Comparison of ENCODE assay signal across 24 cellular contexts in genomic region chr1:115907092-115907491, GRCh38.
"Had no signal": no experiment of that assay in that cellular context is flagged by ENCODE, and none has a peak within 500 bp of the region (broad histone marks: within the 10 kb centered on the region; RNA-seq: fewer than 3 reads in every experiment).

No MANE protein-coding gene starts in this region.

- H3K36me3 ChIP-seq: colonic mucosa, esophagus muscularis mucosa, esophagus squamous epithelium, gastrocnemius medialis, gastroesophageal sphincter, heart left ventricle, heart right ventricle had no signal

- H3K27ac ChIP-seq: colonic mucosa, coronary artery, epithelial cell of prostate, esophagus muscularis mucosa, foreskin keratinocyte, gastrocnemius medialis, gastroesophageal sphincter, heart left ventricle, heart right ventricle had no signal

- H3K27me3 Mint-ChIP-seq: dendritic cell treated with granulocyte-macrophage colony-stimulating factor and Interleukin-4, amounts not matched to agents 40 ng/mL and 50 ng/mL, for 4 days had no signal

- H3K9me3 Mint-ChIP-seq: dendritic cell treated with granulocyte-macrophage colony-stimulating factor and Interleukin-4, amounts not matched to agents 40 ng/mL and 50 ng/mL, for 4 days; effector memory CD8-positive, alpha-beta T cell had no signal

- H3K27me3 ChIP-seq: colonic mucosa, esophagus squamous epithelium, foreskin keratinocyte, gastroesophageal sphincter had no signal

- DNase-seq: colonic mucosa; cortex of kidney; dermis blood vessel endothelial cell; dorsolateral prefrontal cortex; effector CD4-positive, alpha-beta T cell; effector CD8-positive, alpha-beta T cell; effector memory CD4-positive, alpha-beta T cell; effector memory CD8-positive, alpha-beta T cell; endodermal cell; erythroblast; esophagus squamous epithelium; foreskin fibroblast; foreskin melanocyte; gastrocnemius medialis; glutamatergic neuron; head of caudate nucleus; heart left ventricle; heart right ventricle had no signal

- H3K9me3 ChIP-seq: colonic mucosa, esophagus muscularis mucosa, esophagus squamous epithelium, gastrocnemius medialis, gastroesophageal sphincter, heart left ventricle, heart right ventricle had no signal

- H3K4me3 Mint-ChIP-seq: dendritic cell treated with granulocyte-macrophage colony-stimulating factor and Interleukin-4, amounts not matched to agents 40 ng/mL and 50 ng/mL, for 4 days; effector memory CD8-positive, alpha-beta T cell; endodermal cell had no signal

- ATAC-seq: effector memory CD8-positive, alpha-beta T cell; gastrocnemius medialis; gastroesophageal sphincter; heart left ventricle; heart right ventricle had no signal

- H3K4me1 ChIP-seq: colonic mucosa, esophagus muscularis mucosa, foreskin keratinocyte, gastrocnemius medialis, gastroesophageal sphincter, heart left ventricle, heart right ventricle had no signal

- H3K27ac Mint-ChIP-seq: dendritic cell treated with granulocyte-macrophage colony-stimulating factor and Interleukin-4, amounts not matched to agents 40 ng/mL and 50 ng/mL, for 4 days; effector memory CD8-positive, alpha-beta T cell; endodermal cell had no signal

- H3K4me3 ChIP-seq: colonic mucosa, coronary artery, dorsolateral prefrontal cortex, esophagus muscularis mucosa, esophagus squamous epithelium, gastrocnemius medialis, gastroesophageal sphincter, heart left ventricle, heart right ventricle had no signal
